Comparison of ENCODE assay signal across 25 cellular contexts in the genomic region with DNA sequence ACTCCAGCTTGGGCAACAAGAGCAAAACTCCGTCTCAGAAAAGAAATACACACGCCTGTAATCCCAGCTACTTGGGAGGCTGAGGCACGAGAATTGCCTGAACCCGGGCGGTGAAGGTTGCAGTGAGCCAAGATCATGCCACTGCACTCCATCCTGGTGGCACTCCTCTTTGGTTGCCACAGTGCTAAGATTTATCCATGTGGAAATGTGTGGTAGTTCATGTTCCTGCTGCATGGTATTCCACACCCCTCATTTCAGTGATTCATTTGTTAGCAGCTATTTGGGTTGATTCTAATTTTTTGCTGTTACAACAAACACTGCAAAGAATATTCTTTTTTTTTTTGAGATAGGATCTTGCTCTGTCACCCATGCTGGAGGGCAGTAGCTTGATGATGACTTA. TPM values are rescaled to one million over a fixed set of nuclear protein-coding genes. Genes with fewer than 3 reads are reported as not detected.
"Had no signal": no experiment of that assay in that cellular context is flagged by ENCODE, and none has a peak within 500 bp of the region (broad histone marks: within the 10 kb centered on the region; RNA-seq: fewer than 3 reads in every experiment).

No MANE protein-coding gene starts in this region.

- H3K9me3 ChIP-seq: ovary, psoas muscle, right lobe of liver, sigmoid colon, stomach, thoracic aorta, thyroid gland, upper lobe of left lung, vagina had no signal

- FAIRE-seq: small intestine, urothelium cell line had no signal

- H3K36me3 ChIP-seq: neural progenitor cell, ovary, right lobe of liver, sigmoid colon, stomach, thoracic aorta, thyroid gland, tibial nerve, upper lobe of left lung, vagina had no signal

- H3K4me3 ChIP-seq: neural progenitor cell, ovary, psoas muscle, right lobe of liver, sigmoid colon, stomach, thoracic aorta, thyroid gland, tibial nerve, upper lobe of left lung, vagina had no signal

- H3K4me1 ChIP-seq: neural progenitor cell, parathyroid adenoma, psoas muscle, right lobe of liver, sigmoid colon, thyroid gland, vagina had no signal

- DNase-seq: occipital lobe; ovary; psoas muscle; right cardiac atrium; right lobe of liver; sigmoid colon; small intestine; stimulated activated CD4-positive, alpha-beta T cell treated with anti-CD3 and anti-CD28 coated beads, Interleukin-15, amount 100 ng/mL, for 24 hours; stimulated activated CD4-positive, alpha-beta T cell treated with anti-CD3 and anti-CD28 coated beads, Interleukin-2, amount 100 ng/mL, for 24 hours; stimulated activated CD4-positive, alpha-beta T cell treated with anti-CD3 and anti-CD28 coated beads, Interleukin-2, amount 100 ng/mL, for 48 hours; stimulated activated CD4-positive, alpha-beta T cell treated with anti-CD3 and anti-CD28 coated beads, Interleukin-4, amount 100 ng/mL, for 24 hours; stimulated activated naive B cell treated with anti-CD40 and anti-IgM and Interleukin-4, amounts not matched to agents 10 μg/mL and 1 μg/mL and 100 μg/mL, for 72 hours; stimulated activated naive CD4-positive, alpha-beta T cell treated with Interleukin-2 at 50 U/mL for 16 hours; stomach; thyroid gland; trophoblast cell; upper lobe of left lung had no signal

- H3K4me2 ChIP-seq: neural progenitor cell had no signal

- H3K27ac ChIP-seq: neural progenitor cell, ovary, parathyroid adenoma, psoas muscle, right lobe of liver, sigmoid colon, stomach, thoracic aorta, thyroid gland, tibial nerve, upper lobe of left lung, vagina had no signal

- ATAC-seq: psoas muscle; right cardiac atrium; right lobe of liver; stimulated activated effector memory CD8-positive, alpha-beta T cell treated with anti-CD3 and anti-CD28 coated beads, Interleukin-12 subunit alpha, Interleukin-12 subunit beta, amount 100 ng/mL, for 72 hours; stimulated activated naive B cell treated with anti-CD40 and anti-IgM and Interleukin-4, amounts not matched to agents 10 μg/mL and 1 μg/mL and 100 μg/mL, for 72 hours had no signal

RNA-seq across cellular contexts. Expression of a gene that starts 12.1 kb away (rescaled TPM):
- polyA plus RNA-seq: neural cell, ovary, psoas muscle, right cardiac atrium, small intestine, stomach had no signal

RNA-seq across cellular contexts. Expression of a gene that starts 15.9 kb away (rescaled TPM):
- polyA plus RNA-seq: neural cell, ovary, psoas muscle, right cardiac atrium, sigmoid colon, small intestine, stomach had no signal

RNA-seq across cellular contexts. Expression of a gene that starts 28.6 kb away (rescaled TPM):
- polyA plus RNA-seq: neural cell, ovary, psoas muscle, right cardiac atrium, sigmoid colon had no signal

RNA-seq across cellular contexts. Expression of a gene that starts 35.5 kb away (rescaled TPM):
- polyA plus RNA-seq: neural cell, ovary, psoas muscle, right cardiac atrium, sigmoid colon, small intestine, stomach had no signal

RNA-seq across cellular contexts. Expression of a gene that starts 35.9 kb away (rescaled TPM):
- polyA plus RNA-seq: neural cell, right cardiac atrium had no signal
